21 cellular contexts compared by ENCODE assay signal in genomic region chr17:28996554-28997096, GRCh38. TPM values are rescaled to one million over a fixed set of nuclear protein-coding genes. Genes with fewer than 3 reads are reported as not detected.
"Had no signal": no experiment of that assay in that cellular context is flagged by ENCODE, and none has a peak within 500 bp of the region (broad histone marks: within the 10 kb centered on the region; RNA-seq: fewer than 3 reads in every experiment).

No MANE protein-coding gene starts in this region.

- H3K4me1 ChIP-seq: psoas muscle, tibial nerve, uterus had no signal

- H3K27ac ChIP-seq: brain microvascular endothelial cell, coronary artery, ovary, psoas muscle, skin epidermis, tibial nerve, uterus had no signal

- H3K4me3 ChIP-seq: coronary artery, ovary, psoas muscle, skin epidermis, tibial nerve, uterus had no signal

- H3K9me3 Mint-ChIP-seq: activated CD4-positive, alpha-beta memory T cell treated with anti-CD3 and anti-CD28 coated beads for 36 hours; activated naive CD8-positive, alpha-beta T cell treated with anti-CD3 and anti-CD28 coated beads, Interleukin-2, amount 10 ng/mL, durations not matched to agents 7 days and 5 days; activated T-cell treated with anti-CD3 and anti-CD28 coated beads, Interleukin-2, amount 50 U/mL, for 24 hours; activated T-helper 2 cell treated with anti-CD3 and anti-CD28 coated beads, Interferon-gamma antibody, Interleukin-2, Interleukin-4, amounts not matched to agents 10 μg/mL and 5 μg/mL and 100 μg/mL, durations not matched to agents 14 hours and 24 hours and 36 hours; stimulated activated naive CD8-positive, alpha-beta T cell treated with anti-CD3 and anti-CD28 coated beads, Interleukin-15, Interleukin-2, amounts not matched to agents 100 ng/mL and 50 ng/mL, for 24 hours had no signal

- H3K9me3 ChIP-seq: ovary, psoas muscle, uterus had no signal

- H3K27me3 ChIP-seq: ovary, uterus had no signal

- ATAC-seq: activated CD4-positive, alpha-beta T cell treated with anti-CD3 and anti-CD28 coated beads for 36 hours; psoas muscle; right cardiac atrium had no signal

- H3K36me3 Mint-ChIP-seq: activated CD4-positive, alpha-beta memory T cell treated with anti-CD3 and anti-CD28 coated beads for 36 hours; activated naive CD8-positive, alpha-beta T cell treated with anti-CD3 and anti-CD28 coated beads, Interleukin-2, amount 10 ng/mL, durations not matched to agents 7 days and 5 days had no signal

- H3K27ac Mint-ChIP-seq: activated CD4-positive, alpha-beta memory T cell treated with anti-CD3 and anti-CD28 coated beads for 36 hours; activated CD4-positive, alpha-beta T cell treated with anti-CD3 and anti-CD28 coated beads for 36 hours; activated naive CD8-positive, alpha-beta T cell treated with anti-CD3 and anti-CD28 coated beads, Interleukin-2, amount 10 ng/mL, durations not matched to agents 7 days and 5 days; activated T-cell treated with anti-CD3 and anti-CD28 coated beads, Interleukin-2, amount 50 U/mL, for 24 hours; activated T-helper 2 cell treated with anti-CD3 and anti-CD28 coated beads, Interferon-gamma antibody, Interleukin-2, Interleukin-4, amounts not matched to agents 10 μg/mL and 5 μg/mL and 100 μg/mL, durations not matched to agents 14 hours and 24 hours and 36 hours; stimulated activated naive CD8-positive, alpha-beta T cell treated with anti-CD3 and anti-CD28 coated beads, Interleukin-15, Interleukin-2, amounts not matched to agents 100 ng/mL and 50 ng/mL, for 24 hours had no signal

- DNase-seq: activated CD4-positive, alpha-beta memory T cell treated with anti-CD3 and anti-CD28 coated beads for 36 hours; activated CD4-positive, alpha-beta T cell treated with anti-CD3 and anti-CD28 coated beads for 36 hours; activated naive CD4-positive, alpha-beta T cell treated with Interleukin-2 at 50 U/mL for 16 hours; activated naive CD8-positive, alpha-beta T cell treated with anti-CD3 and anti-CD28 coated beads, Interleukin-2, amount 10 ng/mL, durations not matched to agents 7 days and 5 days; activated T-cell treated with anti-CD3 and anti-CD28 coated beads, Interleukin-2, amount 50 U/mL, for 24 hours; brain microvascular endothelial cell; hypothalamus; islet precursor cell; left colon; ovary; psoas muscle; stimulated activated CD4-positive, alpha-beta T cell treated with anti-CD3 and anti-CD28 coated beads, Interleukin-2, amount 100 ng/mL, for 48 hours; uterus had no signal

- H3K36me3 ChIP-seq: brain microvascular endothelial cell, ovary, tibial nerve, uterus had no signal

- H3K4me3 Mint-ChIP-seq: activated CD4-positive, alpha-beta memory T cell treated with anti-CD3 and anti-CD28 coated beads for 36 hours; activated CD4-positive, alpha-beta T cell treated with anti-CD3 and anti-CD28 coated beads for 36 hours; activated naive CD8-positive, alpha-beta T cell treated with anti-CD3 and anti-CD28 coated beads, Interleukin-2, amount 10 ng/mL, durations not matched to agents 7 days and 5 days; activated T-cell treated with anti-CD3 and anti-CD28 coated beads, Interleukin-2, amount 50 U/mL, for 24 hours; stimulated activated naive CD8-positive, alpha-beta T cell treated with anti-CD3 and anti-CD28 coated beads, Interleukin-15, Interleukin-2, amounts not matched to agents 100 ng/mL and 50 ng/mL, for 24 hours had no signal

- H3K4me1 Mint-ChIP-seq: activated CD4-positive, alpha-beta T cell treated with anti-CD3 and anti-CD28 coated beads for 36 hours; activated naive CD8-positive, alpha-beta T cell treated with anti-CD3 and anti-CD28 coated beads, Interleukin-2, amount 10 ng/mL, durations not matched to agents 7 days and 5 days had no signal

RNA-seq across cellular contexts. Expression of gene SEZ6, which starts 9.2 kb away (rescaled TPM):
- total RNA-seq: activated CD4-positive, alpha-beta memory T cell treated with anti-CD3 and anti-CD28 coated beads for 36 hours; activated CD4-positive, alpha-beta T cell treated with anti-CD3 and anti-CD28 coated beads for 36 hours; activated naive CD8-positive, alpha-beta T cell treated with anti-CD3 and anti-CD28 coated beads, Interleukin-2, amount 10 ng/mL, durations not matched to agents 7 days and 5 days; activated T-helper 2 cell treated with anti-CD3 and anti-CD28 coated beads, Interferon-gamma antibody, Interleukin-2, Interleukin-4, amounts not matched to agents 10 μg/mL and 5 μg/mL and 100 μg/mL, durations not matched to agents 14 hours and 24 hours and 36 hours; epithelial cell of proximal tubule; ovary; psoas muscle; right cardiac atrium; T-helper 2 cell treated with Interferon-gamma antibody and Interleukin-4, amounts not matched to agents 100 ng/mL and 5 ng/mL, for 36 hours; tibial nerve had no signal
- polyA plus RNA-seq: ovary, right cardiac atrium had no signal
